In genomic region chr17:55265434-55266021, GRCh38 we compare ENCODE assay signal across 8 cellular contexts. TPM values are rescaled to one million over a fixed set of nuclear protein-coding genes. Genes with fewer than 3 reads are reported as not detected.
DNase-seq lines count a peak whose midpoint lies in the region; ATAC-seq and TF ChIP-seq lines count a peak whose summit lies in the region.

No MANE protein-coding gene starts in this region.

- peak overlapping the region; percentile 75 for H2AFZ ChIP-seq in ACC112 (ENCODE audit: low read length, unreplicated experiment)

- H3K4me3 ChIP-seq in ACC112 (ENCODE audit: low read depth, low read length) (peak overlapping the region; percentile 78), thyroid gland (replicated peaks in 1 of 3) (peak overlapping the region; percentile 45 to 82 (median 54))

- peak in 1 of 2 donors; percentile 5 for TF ChIP-seq POLR2A in thyroid gland (IDR thresholded peaks at IDR 0.05)

- no peaks in the 10 kb centered on the region for H3K79me2 ChIP-seq in ACC112 (ENCODE audit: control insufficient read depth, insufficient read depth, low read length, unreplicated experiment)

- H3K36me3 ChIP-seq in ACC112 (ENCODE audit: insufficient read depth, low read length) (no peaks in the 10 kb centered on the region), thyroid gland (no peaks in the 10 kb centered on the region)

- H3K27ac ChIP-seq in ACC112 (ENCODE audit: low read depth, low read length) (no peak overlapping the region), cingulate gyrus (ENCODE audit: low read depth, low read length) (peak overlapping the region; percentile 69), thyroid gland (peak overlapping the region; percentile 84 to 91 (median 88))

- intact Hi-C loops in thyroid gland (cut with DNase I), result no loop called here

- DNase-seq in NCI-H69 (lab: John Stamatoyannopoulos, UW) (peak; percentile 49), medulla oblongata (ENCODE audit: extremely low spot score) (peak; percentile 15), thyroid gland (peak; percentile 36 to 38), cerebellar cortex (ENCODE audit: low spot score) (no peak), COLO829 (ENCODE audit: low spot score) (no peak)

- no peak for TF ChIP-seq CTCF in thyroid gland (IDR thresholded peaks at IDR 0.05)

- no peaks in the 10 kb centered on the region for H3K9me3 ChIP-seq in thyroid gland

- WGBS in thyroid gland, 2 donors, result 1 to 9% methylated on average over 15 to 16 of the region's 48 CpGs

- H3K4me1 ChIP-seq in ACC112 (ENCODE audit: control insufficient read depth, insufficient read depth, low read length, unreplicated experiment), result peaks cover 4% of the 10 kb centered on the region
- peaks cover 30 to 31% of the 10 kb centered on the region in 2 donors for H3K4me1 ChIP-seq in thyroid gland

- ATAC-seq in HG03045 (IDR thresholded peaks at IDR 0.05; ENCODE audit: unreplicated experiment), result no peak

- peaks cover 87% of the 10 kb centered on the region for H3K27me3 ChIP-seq in ACC112 (ENCODE audit: insufficient read depth, low read length)
- no peaks in the 10 kb centered on the region for H3K27me3 ChIP-seq in thyroid gland

RNA-seq across cellular contexts. Expression of gene HLF, which starts 0.8 kb away (rescaled TPM):
- total RNA-seq in thyroid gland, result 10 to 100 TPM; 39.4 to 54.1 (median 51.7) TPM

Comparison
In these comparisons a context has a peak if more than half of its experiments do, and no peak if none do; other contexts are left out.
1. DNase-seq: peak in NCI-H69 (single experiment), medulla oblongata (single experiment) and thyroid gland (2 of 2); none in cerebellar cortex (single experiment) and COLO829 (single experiment).